In genomic region chr2:232387451-232388171, GRCh38 we compare ENCODE assay signal across 1 cellular context.
TF ChIP-seq lines count a peak whose summit lies in the region.

No MANE protein-coding gene starts in this region.

TF ChIP-seq in WTC11, 78 proteins besides CTCF, POLR2A, EP300 and RAD21 (continued from another document):
- TF ChIP-seq MLX (CRISPR knock-in tag; IDR thresholded peaks at IDR 0.05) (no peak), ERG (CRISPR knock-in tag; IDR thresholded peaks at IDR 0.05) (no peak), JUN (CRISPR knock-in tag; IDR thresholded peaks at IDR 0.05) (no peak), ZNF423 (CRISPR knock-in tag; IDR thresholded peaks at IDR 0.05) (peak; percentile 44; the same call in 1 of the 2 replicates), AFF4 (CRISPR knock-in tag; IDR thresholded peaks at IDR 0.05; ENCODE audit: borderline replicate concordance) (no peak), USF2 (CRISPR knock-in tag; IDR thresholded peaks at IDR 0.05) (0 out of 2 replicates have a peak, but pooled peaks have one; percentile 31), KAT7 (CRISPR knock-in tag; IDR thresholded peaks at IDR 0.05; ENCODE audit: borderline replicate concordance) (no peak), ZNF121 (CRISPR knock-in tag; IDR thresholded peaks at IDR 0.05) (no peak), RELA (CRISPR knock-in tag; IDR thresholded peaks at IDR 0.05; ENCODE audit: borderline replicate concordance) (no peak), FOXK1 (CRISPR knock-in tag; IDR thresholded peaks at IDR 0.05) (no peak), IRF1 (CRISPR knock-in tag; IDR thresholded peaks at IDR 0.05) (0 out of 2 replicates have a peak, but pooled peaks have one; percentile 37), ETV6 (CRISPR knock-in tag; IDR thresholded peaks at IDR 0.05) (no peak), FOXP1 (CRISPR knock-in tag; IDR thresholded peaks at IDR 0.05; ENCODE audit: borderline replicate concordance) (0 out of 2 replicates have a peak, but pooled peaks have one; percentile 34), SMAD3 (CRISPR knock-in tag; IDR thresholded peaks at IDR 0.05; ENCODE audit: borderline replicate concordance) (0 out of 2 replicates have a peak, but pooled peaks have one; percentile 22), ZNF219 (CRISPR knock-in tag; IDR thresholded peaks at IDR 0.05; ENCODE audit: borderline replicate concordance) (no peak), ZBTB43 (CRISPR knock-in tag; IDR thresholded peaks at IDR 0.05) (no peak), ZNF281 (CRISPR knock-in tag; IDR thresholded peaks at IDR 0.05) (0 out of 2 replicates have a peak, but pooled peaks have one; percentile 23), IRF2 (CRISPR knock-in tag; IDR thresholded peaks at IDR 0.05; ENCODE audit: borderline replicate concordance, low read depth) (no peak), MAX (CRISPR knock-in tag; IDR thresholded peaks at IDR 0.05) (no peak; the same call in 1 of the 2 replicates)
